In the genomic region with DNA sequence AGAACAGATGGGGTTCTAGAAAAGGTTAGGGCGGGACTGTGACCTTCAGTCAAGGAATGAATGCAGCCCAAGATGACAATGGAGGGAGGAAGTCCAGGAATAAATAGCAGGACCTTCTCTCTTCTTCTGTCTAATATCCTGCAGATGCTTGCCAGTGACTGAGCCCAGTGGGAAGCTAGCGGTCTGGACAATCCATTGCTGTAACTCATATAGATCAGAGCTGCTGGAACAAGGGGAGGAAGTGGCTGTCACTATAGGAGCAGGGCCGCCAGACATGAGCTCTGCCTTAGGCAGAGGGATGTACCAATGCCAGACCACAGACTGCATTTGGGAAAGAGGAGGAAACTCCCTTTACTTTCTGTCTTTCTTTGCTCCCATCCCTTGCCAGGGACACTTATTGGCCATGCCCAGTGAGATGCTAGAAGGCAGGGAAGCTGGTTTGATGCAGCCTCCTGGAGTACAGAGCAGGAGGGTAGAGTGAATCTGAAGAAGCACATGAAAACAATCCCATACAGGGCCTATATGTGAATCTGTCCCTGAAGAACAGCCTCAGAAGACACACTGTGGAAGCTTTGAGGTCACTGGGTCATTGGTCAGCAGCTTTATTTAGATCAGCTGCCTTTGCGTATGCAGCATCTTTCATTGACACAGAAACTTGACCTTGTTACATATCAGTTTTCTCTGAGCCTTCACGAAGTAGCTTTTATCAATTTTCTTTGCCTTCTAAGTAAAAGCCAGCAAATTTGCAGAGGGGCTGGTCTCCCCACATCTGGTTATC, we compare ENCODE assay signal across 6 cellular contexts.
"Had no signal": no experiment of that assay in that cellular context is flagged by ENCODE, and none has a peak within 500 bp of the region (broad histone marks: within the 10 kb centered on the region; RNA-seq: fewer than 3 reads in every experiment).

No MANE protein-coding gene starts in this region.

- H3K27ac ChIP-seq: body of pancreas, skin epidermis, tibial nerve had no signal

- H3K4me3 ChIP-seq: body of pancreas, skin epidermis, tibial nerve had no signal

- H3K9me3 ChIP-seq: body of pancreas, tibial nerve had no signal

- DNase-seq: activated CD4-positive, alpha-beta T cell treated with anti-CD3 and anti-CD28 coated beads, Interleukin-2, amount 10 ng/mL, durations not matched to agents 24 days and 14 days; activated naive CD4-positive, alpha-beta T cell treated with anti-CD3 and anti-CD28 coated beads, Interleukin-2, amount 50 U/mL, for 16 hours; body of pancreas; erythroblast had no signal

- H3K27me3 ChIP-seq: body of pancreas, tibial nerve had no signal

- H3K36me3 ChIP-seq: tibial nerve had no signal

- H3K4me1 ChIP-seq: body of pancreas, tibial nerve had no signal
